In genomic region chr4:10173039-10173753, GRCh38 we compare ENCODE assay signal across 1 cellular context.
TF ChIP-seq lines count a peak whose summit lies in the region.

No MANE protein-coding gene starts in this region.

TF ChIP-seq in K562, 482 proteins besides CTCF, POLR2A, EP300 and RAD21 (continued from another document and continues in another):
- peak; percentile 22 for TF ChIP-seq NFE2L1 (tag; IDR thresholded peaks at IDR 0.05; ENCODE audit: borderline replicate concordance, low read depth)
- peak; percentile 43 for TF ChIP-seq MGA (IDR thresholded peaks at IDR 0.05)
- peak; percentile 93 for TF ChIP-seq ATF7 (IDR thresholded peaks at IDR 0.05)
- no peak for TF ChIP-seq ZNF830 (CRISPR knock-in tag; IDR thresholded peaks at IDR 0.05)
- peak; percentile 68 for TF ChIP-seq SMARCA4 (IDR thresholded peaks at IDR 0.05)
- TF ChIP-seq FOSL1 (tag; conservative IDR thresholded peaks at IDR 0.05): peak; percentile 64
- peak; percentile 65; the same call in 1 of the 2 replicates for TF ChIP-seq ZNF175 (CRISPR knock-in tag; IDR thresholded peaks at IDR 0.05; ENCODE audit: low read depth)
- peak in 1 of 2 experiments; percentile 84; a peak in 2 of 4 replicates for TF ChIP-seq CSDE1 (IDR thresholded peaks at IDR 0.05)
- TF ChIP-seq JUND (IDR thresholded peaks at IDR 0.05; ENCODE audit: borderline replicate concordance, low read depth, low read length): peak; percentile 86; the same call in 1 of the 2 replicates
- TF ChIP-seq JUND (tag; IDR thresholded peaks at IDR 0.05; ENCODE audit: borderline replicate concordance, low read depth, low read length): peak; percentile 72; the same call in 1 of the 3 replicates
- TF ChIP-seq, protein P1, sequence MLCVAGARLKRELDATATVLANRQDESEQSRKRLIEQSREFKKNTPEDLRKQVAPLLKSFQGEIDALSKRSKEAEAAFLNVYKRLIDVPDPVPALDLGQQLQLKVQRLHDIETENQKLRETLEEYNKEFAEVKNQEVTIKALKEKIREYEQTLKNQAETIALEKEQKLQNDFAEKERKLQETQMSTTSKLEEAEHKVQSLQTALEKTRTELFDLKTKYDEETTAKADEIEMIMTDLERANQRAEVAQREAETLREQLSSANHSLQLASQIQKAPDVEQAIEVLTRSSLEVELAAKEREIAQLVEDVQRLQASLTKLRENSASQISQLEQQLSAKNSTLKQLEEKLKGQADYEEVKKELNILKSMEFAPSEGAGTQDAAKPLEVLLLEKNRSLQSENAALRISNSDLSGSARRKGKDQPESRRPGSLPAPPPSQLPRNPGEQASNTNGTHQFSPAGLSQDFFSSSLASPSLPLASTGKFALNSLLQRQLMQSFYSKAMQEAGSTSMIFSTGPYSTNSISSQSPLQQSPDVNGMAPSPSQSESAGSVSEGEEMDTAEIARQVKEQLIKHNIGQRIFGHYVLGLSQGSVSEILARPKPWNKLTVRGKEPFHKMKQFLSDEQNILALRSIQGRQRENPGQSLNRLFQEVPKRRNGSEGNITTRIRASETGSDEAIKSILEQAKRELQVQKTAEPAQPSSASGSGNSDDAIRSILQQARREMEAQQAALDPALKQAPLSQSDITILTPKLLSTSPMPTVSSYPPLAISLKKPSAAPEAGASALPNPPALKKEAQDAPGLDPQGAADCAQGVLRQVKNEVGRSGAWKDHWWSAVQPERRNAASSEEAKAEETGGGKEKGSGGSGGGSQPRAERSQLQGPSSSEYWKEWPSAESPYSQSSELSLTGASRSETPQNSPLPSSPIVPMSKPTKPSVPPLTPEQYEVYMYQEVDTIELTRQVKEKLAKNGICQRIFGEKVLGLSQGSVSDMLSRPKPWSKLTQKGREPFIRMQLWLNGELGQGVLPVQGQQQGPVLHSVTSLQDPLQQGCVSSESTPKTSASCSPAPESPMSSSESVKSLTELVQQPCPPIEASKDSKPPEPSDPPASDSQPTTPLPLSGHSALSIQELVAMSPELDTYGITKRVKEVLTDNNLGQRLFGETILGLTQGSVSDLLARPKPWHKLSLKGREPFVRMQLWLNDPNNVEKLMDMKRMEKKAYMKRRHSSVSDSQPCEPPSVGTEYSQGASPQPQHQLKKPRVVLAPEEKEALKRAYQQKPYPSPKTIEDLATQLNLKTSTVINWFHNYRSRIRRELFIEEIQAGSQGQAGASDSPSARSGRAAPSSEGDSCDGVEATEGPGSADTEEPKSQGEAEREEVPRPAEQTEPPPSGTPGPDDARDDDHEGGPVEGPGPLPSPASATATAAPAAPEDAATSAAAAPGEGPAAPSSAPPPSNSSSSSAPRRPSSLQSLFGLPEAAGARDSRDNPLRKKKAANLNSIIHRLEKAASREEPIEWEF (CRISPR knock-in tag; IDR thresholded peaks at IDR 0.05): peak; percentile 41; the same call in 1 of the 2 replicates
- no peak for TF ChIP-seq SRSF3 (IDR thresholded peaks at IDR 0.05; ENCODE audit: insufficient read depth, low read length)
- no peak for TF ChIP-seq SRSF1 (IDR thresholded peaks at IDR 0.05; ENCODE audit: low read depth, low read length)
- TF ChIP-seq GTF2A2 (tag; IDR thresholded peaks at IDR 0.05): no peak
- peak; percentile 94 for TF ChIP-seq NFIC (IDR thresholded peaks at IDR 0.05)
- TF ChIP-seq NFRKB (IDR thresholded peaks at IDR 0.05; ENCODE audit: low read depth): peak; percentile 18
- TF ChIP-seq ESRRA (IDR thresholded peaks at IDR 0.05; ENCODE audit: borderline replicate concordance, low read depth): peak; percentile 80
- TF ChIP-seq NRF1 (conservative IDR thresholded peaks at IDR 0.05 in 1 of 2, IDR thresholded peaks at IDR 0.05 in 1 of 2): peak; percentile 29 to 35; a peak in 2 of 4 replicates
- peak; percentile 78 to 79 for TF ChIP-seq AFF1 (IDR thresholded peaks at IDR 0.05; ENCODE audit: low read depth in 1 of 2, partially characterized antibody in 2 of 2)
- peak; percentile 94 for TF ChIP-seq PRDM10 (IDR thresholded peaks at IDR 0.05; ENCODE audit: partially characterized antibody)
- TF ChIP-seq RCOR1 (IDR thresholded peaks at IDR 0.05; ENCODE audit: borderline replicate concordance in 1 of 2, low read depth in 2 of 2, low read length in 2 of 2): peak in 1 of 2 experiments; percentile 87; a peak in 3 of 4 replicates
- TF ChIP-seq, protein P2, sequence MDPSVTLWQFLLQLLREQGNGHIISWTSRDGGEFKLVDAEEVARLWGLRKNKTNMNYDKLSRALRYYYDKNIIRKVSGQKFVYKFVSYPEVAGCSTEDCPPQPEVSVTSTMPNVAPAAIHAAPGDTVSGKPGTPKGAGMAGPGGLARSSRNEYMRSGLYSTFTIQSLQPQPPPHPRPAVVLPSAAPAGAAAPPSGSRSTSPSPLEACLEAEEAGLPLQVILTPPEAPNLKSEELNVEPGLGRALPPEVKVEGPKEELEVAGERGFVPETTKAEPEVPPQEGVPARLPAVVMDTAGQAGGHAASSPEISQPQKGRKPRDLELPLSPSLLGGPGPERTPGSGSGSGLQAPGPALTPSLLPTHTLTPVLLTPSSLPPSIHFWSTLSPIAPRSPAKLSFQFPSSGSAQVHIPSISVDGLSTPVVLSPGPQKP (CRISPR knock-in tag; IDR thresholded peaks at IDR 0.05): no peak
- TF ChIP-seq, protein P3, sequence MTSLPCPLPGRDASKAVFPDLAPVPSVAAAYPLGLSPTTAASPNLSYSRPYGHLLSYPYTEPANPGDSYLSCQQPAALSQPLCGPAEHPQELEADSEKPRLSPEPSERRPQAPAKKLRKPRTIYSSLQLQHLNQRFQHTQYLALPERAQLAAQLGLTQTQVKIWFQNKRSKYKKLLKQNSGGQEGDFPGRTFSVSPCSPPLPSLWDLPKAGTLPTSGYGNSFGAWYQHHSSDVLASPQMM (CRISPR knock-in tag; IDR thresholded peaks at IDR 0.05): no peak
- peak; percentile 82; the same call in 1 of the 2 replicates for TF ChIP-seq RNF2 (IDR thresholded peaks at IDR 0.05)
- peak; percentile 87 for TF ChIP-seq BMI1 (IDR thresholded peaks at IDR 0.05; ENCODE audit: low read length)
- no peak for TF ChIP-seq GTF2E2 (tag; IDR thresholded peaks at IDR 0.05)
